Comparison of ENCODE assay signal across 8 cellular contexts in genomic region chr19:5718032-5718578, GRCh38. TPM values are rescaled to one million over a fixed set of nuclear protein-coding genes. Genes with fewer than 3 reads are reported as not detected.
DNase-seq lines count a peak whose midpoint lies in the region; ATAC-seq and TF ChIP-seq lines count a peak whose summit lies in the region.

No MANE protein-coding gene starts in this region.

- TF ChIP-seq RAD21 in SK-N-SH (IDR thresholded peaks at IDR 0.05; ENCODE audit: low read length): no peak

- peaks cover 7 to 16% of the 10 kb centered on the region in 2 experiments for H3K36me3 ChIP-seq in SK-N-SH (replicated peaks in 1 of 2; ENCODE audit: control insufficient read depth in 1 of 2, insufficient read depth in 2 of 2, low read length in 1 of 2)

- peaks cover 13% of the 10 kb centered on the region for H3F3A ChIP-seq in SK-N-SH (replicated peaks; ENCODE audit: insufficient read depth)

- H3K4me3 ChIP-seq in SK-N-SH (ENCODE audit: low read depth in 2 of 2, low read length in 1 of 2): peak overlapping the region; percentile 84 to 95; a peak in 3 of 4 replicates

- H4K20me1 ChIP-seq in SK-N-SH (ENCODE audit: insufficient read depth): peaks cover 18% of the 10 kb centered on the region

- H3K9me3 ChIP-seq in SK-N-SH: no peaks in the 10 kb centered on the region

- POLR2A ChIA-PET in SK-N-SH (lab: Yijun Ruan, JAX): interaction anchor here (1.3 to 1.8 kb wide), 2 partner anchors 12 to 27 kb away, joined by 7 to 12 read pairs; no protein-coding TSS in a partner anchor

- DNase-seq in SK-N-SH (no peak), glomerular visceral epithelial cell (ENCODE audit: extremely low spot score) (peak; percentile 47), amniotic stem cell (lab: John Stamatoyannopoulos, UW) (no peak), HPDE6-E6E7 (ENCODE audit: extremely low spot score) (no peak)
- peak; percentile 45 to 54 for DNase-seq in activated CD4-positive, alpha-beta T cell treated with anti-CD3 and anti-CD28 coated beads, Interleukin-2, amount 50 U/mL, for 4 hours
- DNase-seq in stimulated activated CD8-positive, alpha-beta memory T cell treated with anti-CD3 and anti-CD28 coated beads, Interleukin-15, amount 100 ng/mL, for 48 hours (ENCODE audit: low read depth in 2 of 2): peak; percentile 48 to 72

- peak overlapping the region; percentile 100 for H3K4me2 ChIP-seq in SK-N-SH

- no peak for TF ChIP-seq CTCF in SK-N-SH (IDR thresholded peaks at IDR 0.05)

- no peaks in the 10 kb centered on the region for H3K9me2 ChIP-seq in SK-N-SH

- peaks cover 10 to 13% of the 10 kb centered on the region in 2 experiments; a peak in 3 of 4 replicates for H3K4me1 ChIP-seq in SK-N-SH (ENCODE audit: control insufficient read depth in 1 of 2, insufficient read depth in 2 of 2, low read depth in 1 of 2, low read length in 1 of 2)

- H2AFZ ChIP-seq in SK-N-SH (ENCODE audit: low read depth): no peak overlapping the region

- whole genome bisulfite sequencing in SK-N-SH (ENCODE audit: low lambda C conversion rate): 33% methylated on average over 14 of the region's 14 CpGs

- TF ChIP-seq EP300 in SK-N-SH (IDR thresholded peaks at IDR 0.05; ENCODE audit: borderline replicate concordance in 1 of 2, low read depth in 1 of 2, low read length in 1 of 2): no peak

- ATAC-seq in SK-N-SH treated with all-trans-retinoic acid at 6 μM for 48 hours (no peak), GM18498 (IDR thresholded peaks at IDR 0.05; ENCODE audit: unreplicated experiment) (no peak)

- H3K27ac ChIP-seq in SK-N-SH (ENCODE audit: low read depth in 2 of 2, low read length in 1 of 2): peak overlapping the region; percentile 18 to 90; a peak in 2 of 4 replicates

- CTCF ChIA-PET in SK-N-SH (lab: Yijun Ruan, JAX): interaction anchor here (4.1 kb wide), 1 partner anchor 28 kb away, joined by 31 read pairs; the partner anchor contains the start of gene RPL36

- H3K79me2 ChIP-seq in SK-N-SH (ENCODE audit: insufficient read depth): peaks cover 67% of the 10 kb centered on the region

- H3K27me3 ChIP-seq in SK-N-SH (ENCODE audit: insufficient read depth): no peaks in the 10 kb centered on the region

- H3K9ac ChIP-seq in SK-N-SH: peak overlapping the region; percentile 96

TF ChIP-seq in SK-N-SH, 30 proteins besides CTCF, POLR2A, EP300 and RAD21 (continues in another document):
- TF ChIP-seq YY1 (IDR thresholded peaks at IDR 0.05; ENCODE audit: low read depth) (no peak), SMC3 (IDR thresholded peaks at IDR 0.05; ENCODE audit: low read depth, low read length) (no peak), NFIC (IDR thresholded peaks at IDR 0.05; ENCODE audit: borderline replicate concordance) (no peak), MXI1 (IDR thresholded peaks at IDR 0.05; ENCODE audit: low read depth, low read length) (no peak), TEAD4 (IDR thresholded peaks at IDR 0.05; ENCODE audit: borderline replicate concordance, insufficient read depth) (no peak), IRF3 (IDR thresholded peaks at IDR 0.05; ENCODE audit: low read depth, low read length) (no peak), POLR2AphosphoS5 (IDR thresholded peaks at IDR 0.05; ENCODE audit: low read depth, low read length) (no peak), JUND (IDR thresholded peaks at IDR 0.05) (no peak), USF1 (IDR thresholded peaks at IDR 0.05; ENCODE audit: borderline replicate concordance, low read depth) (no peak), RFX5 (IDR thresholded peaks at IDR 0.05; ENCODE audit: low read length) (no peak), RCOR1 (IDR thresholded peaks at IDR 0.05; ENCODE audit: low read length) (no peak), USF2 (IDR thresholded peaks at IDR 0.05; ENCODE audit: borderline replicate concordance, low read depth, low read length) (no peak)

TF ChIP-seq in SK-N-SH treated with all-trans-retinoic acid at 6 μM for 48 hours, 23 proteins besides CTCF, POLR2A, EP300 and RAD21:
- TF ChIP-seq RARB (CRISPR knock-in tag; IDR thresholded peaks at IDR 0.05) (no peak), ARNTL (CRISPR knock-in tag; IDR thresholded peaks at IDR 0.05; ENCODE audit: borderline replicate concordance, low read depth) (no peak), GLIS3 (CRISPR knock-in tag; IDR thresholded peaks at IDR 0.05) (no peak), ZNF565 (CRISPR knock-in tag; conservative IDR thresholded peaks at IDR 0.05; ENCODE audit: low read depth) (no peak), ZC3H10 (CRISPR knock-in tag; IDR thresholded peaks at IDR 0.05) (no peak), ESRRG (CRISPR knock-in tag; IDR thresholded peaks at IDR 0.05) (no peak), ISL1 (CRISPR knock-in tag; IDR thresholded peaks at IDR 0.05) (no peak), CREB5 (CRISPR knock-in tag; IDR thresholded peaks at IDR 0.05; ENCODE audit: low read depth) (no peak), OSR1 (CRISPR knock-in tag; IDR thresholded peaks at IDR 0.05) (no peak), TSHZ2 (CRISPR knock-in tag; IDR thresholded peaks at IDR 0.05) (no peak), TOX (CRISPR knock-in tag; IDR thresholded peaks at IDR 0.05; ENCODE audit: borderline replicate concordance) (no peak), PATZ1 (CRISPR knock-in tag; IDR thresholded peaks at IDR 0.05; ENCODE audit: borderline replicate concordance) (no peak), SNAI2 (CRISPR knock-in tag; IDR thresholded peaks at IDR 0.05) (no peak), ZFP30 (CRISPR knock-in tag; IDR thresholded peaks at IDR 0.05) (no peak), PPARA (CRISPR knock-in tag; IDR thresholded peaks at IDR 0.05; ENCODE audit: borderline replicate concordance) (no peak)

RNA-seq across cellular contexts. Expression of gene LONP1, which starts 1.8 kb away (rescaled TPM):
- polyA plus RNA-seq in SK-N-SH (2012; rRNA removed): 75.4 and 111 TPM in 2 replicates
- polyA plus RNA-seq in SK-N-SH (2012; cell fraction: cytosol; rRNA removed): 49.3 and 74.2 TPM in 2 replicates
- polyA plus RNA-seq in SK-N-SH (2012; cell fraction: nucleus; rRNA removed): 156 and 220 TPM in 2 replicates

RNA-seq across cellular contexts. Expression of gene CATSPERD, which starts 2.3 kb away (rescaled TPM):
- polyA plus RNA-seq in SK-N-SH (2012; rRNA removed): not detected in 2 replicates
- polyA plus RNA-seq in SK-N-SH (2012; cell fraction: cytosol; rRNA removed): 0.04 TPM in 1 of 2 replicates, not detected in the other
- polyA plus RNA-seq in SK-N-SH (2012; cell fraction: nucleus; rRNA removed): 0.04 TPM in 1 of 2 replicates, not detected in the other

RNA-seq across cellular contexts. Expression of gene RPL36, which starts 28.0 kb away (rescaled TPM):
- polyA plus RNA-seq in SK-N-SH (2012; rRNA removed): 871 and 1,383 TPM in 2 replicates
- 933 and 1,018 TPM in 2 replicates for polyA plus RNA-seq in SK-N-SH (2012; cell fraction: cytosol; rRNA removed)
- 319 and 414 TPM in 2 replicates for polyA plus RNA-seq in SK-N-SH (2012; cell fraction: nucleus; rRNA removed)

RNA-seq across cellular contexts. Expression of gene HSD11B1L, which starts 37.3 kb away (rescaled TPM):
- polyA plus RNA-seq in SK-N-SH (2012; rRNA removed): 52.0 and 53.3 TPM in 2 replicates
- 35.3 and 47.9 TPM in 2 replicates for polyA plus RNA-seq in SK-N-SH (2012; cell fraction: cytosol; rRNA removed)
- 43.7 and 46.7 TPM in 2 replicates for polyA plus RNA-seq in SK-N-SH (2012; cell fraction: nucleus; rRNA removed)

RNA-seq across cellular contexts. Expression of gene MICOS13, which starts 37.8 kb away (rescaled TPM):
- 112 and 116 TPM in 2 replicates for polyA plus RNA-seq in SK-N-SH (2012; rRNA removed)
- polyA plus RNA-seq in SK-N-SH (2012; cell fraction: cytosol; rRNA removed): 56.7 and 76.6 TPM in 2 replicates
- polyA plus RNA-seq in SK-N-SH (2012; cell fraction: nucleus; rRNA removed): 54.9 and 78.4 TPM in 2 replicates

Comparison
In these comparisons a context has a peak if more than half of its experiments do, and no peak if none do; other contexts are left out.
1. DNase-seq: peak in activated CD4-positive, alpha-beta T cell treated with anti-CD3 and anti-CD28 coated beads, Interleukin-2, amount 50 U/mL, for 4 hours (2 of 2), glomerular visceral epithelial cell (single experiment) and stimulated activated CD8-positive, alpha-beta memory T cell treated with anti-CD3 and anti-CD28 coated beads, Interleukin-15, amount 100 ng/mL, for 48 hours (2 of 2); none in SK-N-SH (single experiment), amniotic stem cell (single experiment) and HPDE6-E6E7 (single experiment).